ENCODE assay signal across 19 cellular contexts in the genomic region with DNA sequence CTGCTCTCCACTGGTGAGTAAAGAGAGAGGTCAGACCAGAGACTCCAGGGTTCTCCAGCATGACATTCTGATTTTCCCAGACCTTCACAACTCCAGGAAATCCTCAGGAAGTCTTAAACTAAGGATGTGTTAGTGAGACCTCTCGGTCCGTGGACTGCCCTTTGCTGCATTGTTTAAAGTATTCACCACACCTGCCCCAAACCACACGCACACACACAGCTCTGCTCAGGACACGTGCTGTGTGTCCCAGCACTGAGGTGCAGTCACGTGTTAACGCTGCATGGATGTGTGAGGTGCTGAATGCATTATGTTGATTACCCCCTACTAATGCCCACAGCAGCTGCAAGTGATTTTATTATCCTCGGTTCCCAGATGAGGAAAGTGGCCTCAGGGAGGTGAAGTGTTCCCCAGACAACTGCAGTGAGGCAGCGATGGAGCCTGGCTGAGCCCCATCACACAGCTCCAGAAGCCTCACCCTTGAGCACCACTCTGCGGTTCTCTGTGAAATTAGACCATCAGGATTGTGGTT.
DNase-seq lines count a peak whose midpoint lies in the region; ATAC-seq and TF ChIP-seq lines count a peak whose summit lies in the region.
"Had no signal": no experiment of that assay in that cellular context is flagged by ENCODE, and none has a peak within 500 bp of the region (broad histone marks: within the 10 kb centered on the region; RNA-seq: fewer than 3 reads in every experiment).

No MANE protein-coding gene starts in this region.

- no peak overlapping the region for H4K8ac ChIP-seq in mesendoderm (ENCODE audit: low read depth, low read length)

- H3K36me3 ChIP-seq in mesendoderm (ENCODE audit: control insufficient read depth, insufficient read depth, low read length) (peaks cover 4% of the 10 kb centered on the region), GM23338 (ENCODE audit: insufficient read depth) (0 out of 2 replicates have a peak, but pooled peaks cover 5% of the 10 kb centered on the region)

- H2AFZ ChIP-seq in GM23338, result no peak overlapping the region

- H3K9me2 ChIP-seq in GM23338 (ENCODE audit: insufficient read depth), result no peaks in the 10 kb centered on the region

- H3K4me1 Mint-ChIP-seq in endothelial cell (ENCODE audit: unreplicated experiment) (peaks cover 58% of the 10 kb centered on the region), GM23338 (peaks cover 8% of the 10 kb centered on the region)
- no peaks in the 10 kb centered on the region for H3K4me1 Mint-ChIP-seq in activated naive CD4-positive, alpha-beta T cell treated with anti-CD3 and anti-CD28 coated beads, Interleukin-2, amount 10 ng/mL, durations not matched to agents 7 days and 5 days

- no CpG with 5 or more reads among the region's 9 CpGs for WGBS in mesendoderm (ENCODE audit: extremely low coverage, insufficient coverage, low lambda C conversion rate)

- H3K4me3 Mint-ChIP-seq in endothelial cell (ENCODE audit: unreplicated experiment), result no peak overlapping the region
- no peak overlapping the region for H3K4me3 Mint-ChIP-seq in GM23338
- H3K4me3 Mint-ChIP-seq in activated naive CD4-positive, alpha-beta T cell treated with anti-CD3 and anti-CD28 coated beads, Interleukin-2, amount 10 ng/mL, durations not matched to agents 7 days and 5 days, result no peak overlapping the region
- H3K4me3 Mint-ChIP-seq: naive thymus-derived CD4-positive, alpha-beta T cell; T-helper 2 cell treated with Interferon-gamma antibody and Interleukin-4, amounts not matched to agents 5 μg/mL and 100 μg/mL, for 36 hours had no signal

- H3K36me3 Mint-ChIP-seq in endothelial cell (ENCODE audit: low read depth, unreplicated experiment) (peaks cover 32% of the 10 kb centered on the region), GM23338 (ENCODE audit: low read depth) (peaks cover 45% of the 10 kb centered on the region)
- H3K36me3 Mint-ChIP-seq in activated naive CD4-positive, alpha-beta T cell treated with anti-CD3 and anti-CD28 coated beads, Interleukin-2, amount 10 ng/mL, durations not matched to agents 7 days and 5 days, result peaks cover 21% of the 10 kb centered on the region

- H3K27ac ChIP-seq in mesendoderm (ENCODE audit: low read depth, low read length) (no peak overlapping the region), GM23338 (ENCODE audit: low read depth) (no peak overlapping the region)

- H3K56ac ChIP-seq in mesendoderm (ENCODE audit: low read length), result no peak overlapping the region

- H3K27me3 ChIP-seq in mesendoderm (ENCODE audit: insufficient read depth, low read length, poor library complexity) (no peaks in the 10 kb centered on the region), GM23338 (ENCODE audit: insufficient read depth) (no peaks in the 10 kb centered on the region)
- H3K27me3 ChIP-seq: stomach had no signal

- H3K4ac ChIP-seq in mesendoderm (ENCODE audit: low read depth, low read length), result no peak overlapping the region

- H3K4me3 ChIP-seq in mesendoderm (ENCODE audit: low read length) (no peak overlapping the region), GM23338 (no peak overlapping the region)
- H3K4me3 ChIP-seq: K562, psoas muscle, stomach had no signal

- no peaks in the 10 kb centered on the region; the same call in 1 of the 2 replicates for H4K20me1 ChIP-seq in GM23338 (replicated peaks; ENCODE audit: insufficient read depth)

- H3K27me3 Mint-ChIP-seq in endothelial cell (ENCODE audit: unreplicated experiment), result peaks cover 5% of the 10 kb centered on the region
- no peaks in the 10 kb centered on the region for H3K27me3 Mint-ChIP-seq in GM23338 (ENCODE audit: insufficient read depth, low read depth, poor library complexity)
- H3K27me3 Mint-ChIP-seq in activated naive CD4-positive, alpha-beta T cell treated with anti-CD3 and anti-CD28 coated beads, Interleukin-2, amount 10 ng/mL, durations not matched to agents 7 days and 5 days, result no peaks in the 10 kb centered on the region
- H3K27me3 Mint-ChIP-seq: naive thymus-derived CD4-positive, alpha-beta T cell had no signal

- no peaks in the 10 kb centered on the region for H3K9me3 Mint-ChIP-seq in endothelial cell (ENCODE audit: unreplicated experiment)
- H3K9me3 Mint-ChIP-seq in GM23338, result no peaks in the 10 kb centered on the region; the same call in 2 of the 3 replicates
- H3K9me3 Mint-ChIP-seq in activated naive CD4-positive, alpha-beta T cell treated with anti-CD3 and anti-CD28 coated beads, Interleukin-2, amount 10 ng/mL, durations not matched to agents 7 days and 5 days, result no peaks in the 10 kb centered on the region
- H3K9me3 Mint-ChIP-seq: naive thymus-derived CD4-positive, alpha-beta T cell; T-helper 2 cell treated with Interferon-gamma antibody and Interleukin-4, amounts not matched to agents 5 μg/mL and 100 μg/mL, for 36 hours had no signal

- ATAC-seq in HG02840 (IDR thresholded peaks at IDR 0.05; ENCODE audit: low FRiP score, unreplicated experiment), result no peak
- no peak for ATAC-seq in GM23338
- ATAC-seq: K562; naive thymus-derived CD4-positive, alpha-beta T cell had no signal

- H3K79me1 ChIP-seq in mesendoderm (ENCODE audit: low read length), result no peaks in the 10 kb centered on the region

- H3K23ac ChIP-seq in mesendoderm (ENCODE audit: low read length), result no peak overlapping the region

- no peaks in the 10 kb centered on the region for H3K79me2 ChIP-seq in mesendoderm (ENCODE audit: control insufficient read depth, insufficient read depth, low read length)
- H3K79me2 ChIP-seq in GM23338 (replicated peaks; ENCODE audit: insufficient read depth), result no peaks in the 10 kb centered on the region

- DNase-seq in AG08395 (ENCODE audit: low spot score), result peak; percentile 40
- DNase-seq in NCI-H187 treated with DMSO at 0.1 percent for 48 hours (lab: John Stamatoyannopoulos, UW), result peak; percentile 95
- DNase-seq in endothelial cell (ENCODE audit: low spot score), result peak; percentile 17
- peak; percentile 10 for DNase-seq in mesendoderm
- DNase-seq in retina, result no peak
- no peak for DNase-seq in GM23338 (ENCODE audit: low spot score)
- no peak for DNase-seq in activated naive CD4-positive, alpha-beta T cell treated with anti-CD3 and anti-CD28 coated beads, Interleukin-2, amount 10 ng/mL, durations not matched to agents 7 days and 5 days
- DNase-seq: activated CD8-positive, alpha-beta memory T cell treated with anti-CD3 and anti-CD28 coated beads, Interleukin-2, amount 50 U/mL, for 48 hours; activated gamma-delta T cell treated with Interleukin-2 at 50 U/mL for 16 hours; GDM1; hippocampal formation; kidney glomerular epithelial cell; naive thymus-derived CD4-positive, alpha-beta T cell; NCI-H1048; stomach had no signal

- peak overlapping the region; percentile 93 for H3K27ac Mint-ChIP-seq in endothelial cell (ENCODE audit: unreplicated experiment)
- H3K27ac Mint-ChIP-seq in GM23338, result no peak overlapping the region
- H3K27ac Mint-ChIP-seq in activated naive CD4-positive, alpha-beta T cell treated with anti-CD3 and anti-CD28 coated beads, Interleukin-2, amount 10 ng/mL, durations not matched to agents 7 days and 5 days, result no peak overlapping the region
- H3K27ac Mint-ChIP-seq: T-helper 2 cell treated with Interferon-gamma antibody and Interleukin-4, amounts not matched to agents 5 μg/mL and 100 μg/mL, for 36 hours had no signal

- H2AK5ac ChIP-seq in mesendoderm (ENCODE audit: low read length), result no peak overlapping the region

- H3K4me1 ChIP-seq in mesendoderm (ENCODE audit: control insufficient read depth, low read depth, low read length) (no peaks in the 10 kb centered on the region), GM23338 (ENCODE audit: insufficient read depth) (no peaks in the 10 kb centered on the region)

- no peak overlapping the region for H4K5ac ChIP-seq in mesendoderm (ENCODE audit: low read length)

- H3F3A ChIP-seq in GM23338 (replicated peaks; ENCODE audit: low read depth), result no peaks in the 10 kb centered on the region

- no peak overlapping the region for H2BK120ac ChIP-seq in mesendoderm (ENCODE audit: low read depth, low read length)

- H2BK15ac ChIP-seq in mesendoderm (replicated peaks; ENCODE audit: low read depth), result no peak overlapping the region

- CTCF ChIA-PET in activated naive CD4-positive, alpha-beta T cell treated with anti-CD3 and anti-CD28 coated beads, Interleukin-2, amount 10 ng/mL, durations not matched to agents 7 days and 5 days (lab: Charles Lee), result interaction anchor here (0.7 kb wide), 1 partner anchor 1595 kb away, joined by 3 read pairs; no protein-coding TSS in a partner anchor

- H3K18ac ChIP-seq in mesendoderm (ENCODE audit: low read length), result no peak overlapping the region

- H2BK5ac ChIP-seq in mesendoderm (ENCODE audit: low read length), result no peak overlapping the region

- H3K4me2 ChIP-seq in mesendoderm (ENCODE audit: low read length) (no peak overlapping the region), GM23338 (no peak overlapping the region)

- TF ChIP-seq CTCF in endothelial cell (IDR thresholded peaks at IDR 0.05; ENCODE audit: unreplicated experiment) (no peak), GM23338 (conservative IDR thresholded peaks at IDR 0.05; ENCODE audit: low read depth in 2 of 2) (no peak)

- H3K9ac ChIP-seq in mesendoderm (ENCODE audit: low read length), result no peak overlapping the region

TF ChIP-seq in GM23338, 12 proteins besides CTCF, POLR2A, EP300 and RAD21 (continues in another document):
- TF ChIP-seq NANOG (IDR thresholded peaks at IDR 0.05; ENCODE audit: borderline replicate concordance), result no peak
- TF ChIP-seq ZNF114 (CRISPR knock-in tag; IDR thresholded peaks at IDR 0.05), result no peak
- TF ChIP-seq JUNB (IDR thresholded peaks at IDR 0.05; ENCODE audit: unreplicated experiment), result no peak

Comparison
In these comparisons a context has a peak if more than half of its experiments do, and no peak if none do; other contexts are left out.
1. DNase-seq: peak in AG08395 (single experiment), NCI-H187 treated with DMSO at 0.1 percent for 48 hours (single experiment), endothelial cell (single experiment) and mesendoderm (single experiment); none in retina (single experiment), GM23338 (single experiment) and activated naive CD4-positive, alpha-beta T cell treated with anti-CD3 and anti-CD28 coated beads, Interleukin-2, amount 10 ng/mL, durations not matched to agents 7 days and 5 days (single experiment).